10 cellular contexts compared by ENCODE assay signal in the genomic region with DNA sequence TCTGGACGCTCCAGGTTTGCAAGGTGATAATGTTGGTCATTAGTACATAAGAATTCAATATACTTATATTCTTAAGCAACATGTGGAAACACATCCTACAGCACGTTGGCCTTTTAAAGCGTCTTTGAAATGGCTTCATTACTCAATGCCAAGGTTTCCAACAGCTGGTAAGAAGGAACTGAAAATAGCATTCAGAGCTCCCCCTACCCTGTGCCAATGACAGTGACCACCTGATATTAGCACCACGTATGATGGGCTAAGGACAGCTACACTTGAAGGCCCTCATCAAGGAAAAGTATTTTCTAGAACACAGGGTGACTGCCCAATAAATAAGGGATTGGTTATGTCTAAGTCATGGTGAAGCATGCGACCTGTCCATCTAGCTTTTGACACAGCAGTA. TPM values are rescaled to one million over a fixed set of nuclear protein-coding genes. Genes with fewer than 3 reads are reported as not detected.
DNase-seq lines count a peak whose midpoint lies in the region; ATAC-seq and TF ChIP-seq lines count a peak whose summit lies in the region.
"Had no signal": no experiment of that assay in that cellular context is flagged by ENCODE, and none has a peak within 500 bp of the region (broad histone marks: within the 10 kb centered on the region; RNA-seq: fewer than 3 reads in every experiment).

No MANE protein-coding gene starts in this region.

- TF ChIP-seq CTCF in endothelial cell (IDR thresholded peaks at IDR 0.05; ENCODE audit: unreplicated experiment): no peak

- H3K27ac Mint-ChIP-seq in endothelial cell (ENCODE audit: unreplicated experiment): peak overlapping the region; percentile 54
- peak overlapping the region; percentile 72 for H3K27ac Mint-ChIP-seq in stimulated activated memory B cell treated with anti-CD40 and anti-IgM and Interleukin-4, amounts not matched to agents 10 μg/mL and 1 μg/mL and 100 μg/mL, for 72 hours

- ATAC-seq in activated T-cell treated with anti-CD3 and anti-CD28 coated beads, Interleukin-2, amount 50 U/mL, for 4 hours: no peak
- no peak for ATAC-seq in stimulated activated memory B cell treated with anti-CD40 and anti-IgM and Interleukin-4, amounts not matched to agents 10 μg/mL and 1 μg/mL and 100 μg/mL, for 72 hours
- no peak for ATAC-seq in HG03280 (IDR thresholded peaks at IDR 0.05; ENCODE audit: unreplicated experiment)
- no peak for ATAC-seq in HG02938 (IDR thresholded peaks at IDR 0.05; ENCODE audit: unreplicated experiment)

- H3K4me3 Mint-ChIP-seq in activated T-cell treated with anti-CD3 and anti-CD28 coated beads, Interleukin-2, amount 50 U/mL, for 4 hours: peak overlapping the region; percentile 30
- peak overlapping the region; percentile 4 for H3K4me3 Mint-ChIP-seq in endothelial cell (ENCODE audit: unreplicated experiment)
- no peak overlapping the region for H3K4me3 Mint-ChIP-seq in stimulated activated memory B cell treated with anti-CD40 and anti-IgM and Interleukin-4, amounts not matched to agents 10 μg/mL and 1 μg/mL and 100 μg/mL, for 72 hours

- no peaks in the 10 kb centered on the region for H3K9me3 Mint-ChIP-seq in activated T-cell treated with anti-CD3 and anti-CD28 coated beads, Interleukin-2, amount 50 U/mL, for 4 hours
- no peaks in the 10 kb centered on the region for H3K9me3 Mint-ChIP-seq in endothelial cell (ENCODE audit: unreplicated experiment)
- no peaks in the 10 kb centered on the region for H3K9me3 Mint-ChIP-seq in stimulated activated memory B cell treated with anti-CD40 and anti-IgM and Interleukin-4, amounts not matched to agents 10 μg/mL and 1 μg/mL and 100 μg/mL, for 72 hours

- H3K36me3 Mint-ChIP-seq in activated T-cell treated with anti-CD3 and anti-CD28 coated beads, Interleukin-2, amount 50 U/mL, for 4 hours (ENCODE audit: insufficient read depth): peaks cover 47% of the 10 kb centered on the region
- H3K36me3 Mint-ChIP-seq in endothelial cell (ENCODE audit: low read depth, unreplicated experiment): peaks cover 4% of the 10 kb centered on the region
- peaks cover 52% of the 10 kb centered on the region for H3K36me3 Mint-ChIP-seq in stimulated activated memory B cell treated with anti-CD40 and anti-IgM and Interleukin-4, amounts not matched to agents 10 μg/mL and 1 μg/mL and 100 μg/mL, for 72 hours

- DNase-seq in activated T-cell treated with anti-CD3 and anti-CD28 coated beads, Interleukin-2, amount 50 U/mL, for 4 hours: no peak
- DNase-seq in activated T-cell treated with anti-CD3 and anti-CD28 coated beads for 4 hours (no peak), NOMO-1 (lab: John Stamatoyannopoulos, UW; ENCODE audit: unreplicated experiment in 2 of 2) (peak; percentile 41 to 85), endothelial cell (ENCODE audit: low spot score) (no peak), NCI-H146 (lab: John Stamatoyannopoulos, UW) (no peak)
- DNase-seq: effector CD8-positive, alpha-beta T cell; kidney had no signal

- H3K27me3 Mint-ChIP-seq in activated T-cell treated with anti-CD3 and anti-CD28 coated beads, Interleukin-2, amount 50 U/mL, for 4 hours (ENCODE audit: low read depth): no peaks in the 10 kb centered on the region
- no peaks in the 10 kb centered on the region for H3K27me3 Mint-ChIP-seq in endothelial cell (ENCODE audit: unreplicated experiment)
- no peaks in the 10 kb centered on the region for H3K27me3 Mint-ChIP-seq in stimulated activated memory B cell treated with anti-CD40 and anti-IgM and Interleukin-4, amounts not matched to agents 10 μg/mL and 1 μg/mL and 100 μg/mL, for 72 hours

- H3K4me1 Mint-ChIP-seq in activated T-cell treated with anti-CD3 and anti-CD28 coated beads, Interleukin-2, amount 50 U/mL, for 4 hours (ENCODE audit: low read depth): peaks cover 59% of the 10 kb centered on the region
- H3K4me1 Mint-ChIP-seq in endothelial cell (ENCODE audit: unreplicated experiment): peaks cover 4% of the 10 kb centered on the region
- peaks cover 40% of the 10 kb centered on the region for H3K4me1 Mint-ChIP-seq in stimulated activated memory B cell treated with anti-CD40 and anti-IgM and Interleukin-4, amounts not matched to agents 10 μg/mL and 1 μg/mL and 100 μg/mL, for 72 hours

RNA-seq across cellular contexts. Expression of a gene that starts 9.9 kb away (rescaled TPM):
- total RNA-seq in activated T-cell treated with anti-CD3 and anti-CD28 coated beads, Interleukin-2, amount 50 U/mL, for 4 hours: 10 to 100 TPM; 59.3 to 63.5 (median 63.4) TPM
- total RNA-seq in endothelial cell (ENCODE audit: unreplicated experiment): 25.8 TPM

Comparison
In these comparisons a context has a peak if more than half of its experiments do, and no peak if none do; other contexts are left out.
1. DNase-seq: peak in NOMO-1 (2 of 2); none in activated T-cell treated with anti-CD3 and anti-CD28 coated beads, Interleukin-2, amount 50 U/mL, for 4 hours (single experiment), activated T-cell treated with anti-CD3 and anti-CD28 coated beads for 4 hours (single experiment), endothelial cell (single experiment) and NCI-H146 (single experiment).